ENCODE assay signal across 38 cellular contexts in genomic region chr5:60415443-60415842, GRCh38.
"Had no signal": no experiment of that assay in that cellular context is flagged by ENCODE, and none has a peak within 500 bp of the region (broad histone marks: within the 10 kb centered on the region; RNA-seq: fewer than 3 reads in every experiment).

No MANE protein-coding gene starts in this region.

- ATAC-seq: activated CD4-positive, CD25-positive, alpha-beta regulatory T cell treated with anti-CD3 and anti-CD28 coated beads, Interleukin-2, amount 50 U/mL, for 24 hours; activated CD8-positive, alpha-beta memory T cell treated with anti-CD3 and anti-CD28 coated beads, Interleukin-2, amount 10 ng/mL, durations not matched to agents 7 days and 5 days; activated CD8-positive, alpha-beta T cell treated with anti-CD3 and anti-CD28 coated beads, Interleukin-2, amount 10 ng/mL, durations not matched to agents 7 days and 5 days; activated naive CD8-positive, alpha-beta T cell treated with anti-CD3 and anti-CD28 coated beads, Interleukin-2, amount 50 U/mL, for 24 hours; effector memory CD8-positive, alpha-beta T cell; foreskin keratinocyte; gastroesophageal sphincter; T-helper 17 cell had no signal

- H3K4me3 Mint-ChIP-seq: activated CD8-positive, alpha-beta memory T cell treated with anti-CD3 and anti-CD28 coated beads, Interleukin-2, amount 10 ng/mL, durations not matched to agents 7 days and 5 days; activated CD8-positive, alpha-beta T cell treated with anti-CD3 and anti-CD28 coated beads, Interleukin-2, amount 10 ng/mL, durations not matched to agents 7 days and 5 days; activated naive CD4-positive, alpha-beta T cell treated with anti-CD3 and anti-CD28 coated beads for 36 hours; activated naive CD4-positive, alpha-beta T cell treated with anti-CD3 and anti-CD28 coated beads, Interleukin-2, amount 50 U/mL, for 24 hours; activated naive CD8-positive, alpha-beta T cell treated with anti-CD3 and anti-CD28 coated beads for 36 hours; activated naive CD8-positive, alpha-beta T cell treated with anti-CD3 and anti-CD28 coated beads, Interleukin-2, amount 50 U/mL, for 24 hours; activated T-helper 1 cell treated with anti-CD3 and anti-CD28 coated beads, Interleukin-12 subunit alpha, Interleukin-12 subunit beta, Interleukin-2, Interleukin-4 antibody, amounts not matched to agents 30 ng/mL and 10 ng/mL and 1 ng/mL, durations not matched to agents 14 hours and 24 hours and 36 hours; brain; effector memory CD8-positive, alpha-beta T cell; T-helper 17 cell; T-helper 2 cell treated with Interferon-gamma antibody and Interleukin-4, amounts not matched to agents 5 μg/mL and 100 μg/mL, for 36 hours had no signal

- H3K27ac Mint-ChIP-seq: activated B cell treated with CpG ODN at 0.5 μM for 24 hours; activated CD8-positive, alpha-beta memory T cell treated with anti-CD3 and anti-CD28 coated beads, Interleukin-2, amount 10 ng/mL, durations not matched to agents 7 days and 5 days; activated CD8-positive, alpha-beta T cell treated with anti-CD3 and anti-CD28 coated beads, Interleukin-2, amount 10 ng/mL, durations not matched to agents 7 days and 5 days; activated naive CD4-positive, alpha-beta T cell treated with anti-CD3 and anti-CD28 coated beads for 36 hours; activated naive CD4-positive, alpha-beta T cell treated with anti-CD3 and anti-CD28 coated beads, Interleukin-2, amount 50 U/mL, for 24 hours; activated naive CD8-positive, alpha-beta T cell treated with anti-CD3 and anti-CD28 coated beads for 36 hours; activated naive CD8-positive, alpha-beta T cell treated with anti-CD3 and anti-CD28 coated beads, Interleukin-2, amount 50 U/mL, for 24 hours; activated T-helper 1 cell treated with anti-CD3 and anti-CD28 coated beads, Interleukin-12 subunit alpha, Interleukin-12 subunit beta, Interleukin-2, Interleukin-4 antibody, amounts not matched to agents 30 ng/mL and 10 ng/mL and 1 ng/mL, durations not matched to agents 14 hours and 24 hours and 36 hours; activated T-helper 2 cell treated with anti-CD3 and anti-CD28 coated beads, Interferon-gamma antibody, Interleukin-2, Interleukin-4, amounts not matched to agents 10 μg/mL and 5 μg/mL and 100 μg/mL, durations not matched to agents 14 hours and 24 hours and 36 hours; brain; effector memory CD8-positive, alpha-beta T cell; T-helper 17 cell; T-helper 2 cell treated with Interferon-gamma antibody and Interleukin-4, amounts not matched to agents 5 μg/mL and 100 μg/mL, for 36 hours had no signal

- H3K36me3 ChIP-seq: adrenal gland, ascending aorta, breast epithelium, cardiac muscle cell, esophagus muscularis mucosa, gastroesophageal sphincter, WERI-Rb-1 had no signal

- H3K4me1 ChIP-seq: adrenal gland, breast epithelium, foreskin keratinocyte had no signal

- H3K36me3 Mint-ChIP-seq: activated CD8-positive, alpha-beta memory T cell treated with anti-CD3 and anti-CD28 coated beads, Interleukin-2, amount 10 ng/mL, durations not matched to agents 7 days and 5 days; activated naive CD4-positive, alpha-beta T cell treated with anti-CD3 and anti-CD28 coated beads, Interleukin-2, amount 50 U/mL, for 24 hours; activated naive CD8-positive, alpha-beta T cell treated with anti-CD3 and anti-CD28 coated beads for 36 hours; brain had no signal

- H3K27me3 Mint-ChIP-seq: activated CD8-positive, alpha-beta memory T cell treated with anti-CD3 and anti-CD28 coated beads, Interleukin-2, amount 10 ng/mL, durations not matched to agents 7 days and 5 days; activated naive CD4-positive, alpha-beta T cell treated with anti-CD3 and anti-CD28 coated beads, Interleukin-2, amount 50 U/mL, for 24 hours; activated naive CD8-positive, alpha-beta T cell treated with anti-CD3 and anti-CD28 coated beads for 36 hours; activated naive CD8-positive, alpha-beta T cell treated with anti-CD3 and anti-CD28 coated beads, Interleukin-2, amount 50 U/mL, for 24 hours; brain; effector memory CD8-positive, alpha-beta T cell; T-helper 17 cell had no signal

- H3K27me3 ChIP-seq: adrenal gland, ascending aorta, breast epithelium, cardiac muscle cell, esophagus muscularis mucosa, gastroesophageal sphincter had no signal

- H3K9me3 ChIP-seq: adrenal gland had no signal

- H3K4me3 ChIP-seq: adrenal gland, ascending aorta, breast epithelium, cardiac muscle cell, coronary artery, esophagus muscularis mucosa, gastroesophageal sphincter had no signal

- H3K9me3 Mint-ChIP-seq: activated naive CD4-positive, alpha-beta T cell treated with anti-CD3 and anti-CD28 coated beads for 36 hours; activated naive CD4-positive, alpha-beta T cell treated with anti-CD3 and anti-CD28 coated beads, Interleukin-2, amount 50 U/mL, for 24 hours; activated naive CD8-positive, alpha-beta T cell treated with anti-CD3 and anti-CD28 coated beads for 36 hours; activated naive CD8-positive, alpha-beta T cell treated with anti-CD3 and anti-CD28 coated beads, Interleukin-2, amount 50 U/mL, for 24 hours; activated T-helper 2 cell treated with anti-CD3 and anti-CD28 coated beads, Interferon-gamma antibody, Interleukin-2, Interleukin-4, amounts not matched to agents 10 μg/mL and 5 μg/mL and 100 μg/mL, durations not matched to agents 14 hours and 24 hours and 36 hours had no signal

- H3K4me1 Mint-ChIP-seq: activated naive CD4-positive, alpha-beta T cell treated with anti-CD3 and anti-CD28 coated beads, Interleukin-2, amount 50 U/mL, for 24 hours; activated naive CD8-positive, alpha-beta T cell treated with anti-CD3 and anti-CD28 coated beads for 36 hours; activated naive CD8-positive, alpha-beta T cell treated with anti-CD3 and anti-CD28 coated beads, Interleukin-2, amount 50 U/mL, for 24 hours; brain; T-helper 17 cell had no signal

- DNase-seq: activated B cell treated with CpG ODN at 0.5 μM for 24 hours; activated CD4-positive, alpha-beta T cell treated with anti-CD3 and anti-CD28 coated beads for 48 hours; activated CD4-positive, alpha-beta T cell treated with anti-CD3 and anti-CD28 coated beads, Interleukin-2, amount 50 U/mL, for 1 hour; activated CD4-positive, alpha-beta T cell treated with anti-CD3 and anti-CD28 coated beads, Interleukin-2, amount 50 U/mL, for 48 hours; activated CD8-positive, alpha-beta memory T cell treated with anti-CD3 and anti-CD28 coated beads, Interleukin-2, amount 10 ng/mL, durations not matched to agents 7 days and 5 days; activated CD8-positive, alpha-beta memory T cell treated with anti-CD3 and anti-CD28 coated beads, Interleukin-2, amount 50 U/mL, for 4 hours; activated CD8-positive, alpha-beta T cell treated with anti-CD3 and anti-CD28 coated beads, Interleukin-2, amount 10 ng/mL, durations not matched to agents 7 days and 5 days; activated effector memory CD4-positive, alpha-beta T cell treated with anti-CD3 and anti-CD28 coated beads, Interleukin-2, amount 50 U/mL, for 16 hours; activated naive CD4-positive, alpha-beta T cell treated with anti-CD3 and anti-CD28 coated beads for 36 hours; activated naive CD8-positive, alpha-beta T cell treated with anti-CD3 and anti-CD28 coated beads for 36 hours; activated naive CD8-positive, alpha-beta T cell treated with anti-CD3 and anti-CD28 coated beads, Interleukin-2, amount 50 U/mL, for 24 hours; activated T-cell treated with anti-CD3 and anti-CD28 coated beads, Interleukin-2, amount 50 U/mL, for 1 hour; activated T-cell treated with anti-CD3 and anti-CD28 coated beads, Interleukin-2, amount 50 U/mL, for 48 hours; adrenal gland; amygdala; central memory CD4-positive, alpha-beta T cell; cerebellar nuclear complex; dermis blood vessel endothelial cell; effector CD4-positive, alpha-beta T cell; effector memory CD8-positive, alpha-beta T cell; erythroblast; foreskin keratinocyte; T-helper 1 cell; T-helper 17 cell; T1000; WERI-Rb-1 had no signal

- H3K27ac ChIP-seq: adrenal gland, ascending aorta, breast epithelium, cardiac muscle cell, coronary artery, esophagus muscularis mucosa, foreskin keratinocyte, gastroesophageal sphincter, WERI-Rb-1 had no signal
